29 cellular contexts compared by ENCODE assay signal in the genomic region with DNA sequence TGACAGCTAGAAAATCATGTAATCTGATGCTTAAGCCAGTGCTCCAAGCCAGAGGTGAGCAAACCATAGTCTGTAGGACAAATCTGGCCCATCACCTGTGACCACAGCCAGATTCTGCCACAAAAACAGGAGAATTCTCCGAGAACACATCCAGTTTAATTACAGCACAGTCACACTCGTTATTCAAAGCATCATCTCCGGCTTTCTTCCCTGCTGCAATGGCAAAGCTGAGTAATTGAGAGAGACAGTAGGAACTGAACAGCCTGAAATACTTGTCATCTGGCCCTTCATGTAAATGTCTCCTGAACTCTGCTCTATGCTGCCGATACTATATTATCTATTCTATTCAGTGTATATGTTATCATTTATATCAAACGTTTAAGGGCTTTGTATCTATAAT.
"Had no signal": no experiment of that assay in that cellular context is flagged by ENCODE, and none has a peak within 500 bp of the region (broad histone marks: within the 10 kb centered on the region; RNA-seq: fewer than 3 reads in every experiment).

No MANE protein-coding gene starts in this region.

- H3K27ac Mint-ChIP-seq: activated CD4-positive, alpha-beta memory T cell treated with anti-CD3 and anti-CD28 coated beads, Interleukin-2, amount 10 ng/mL, durations not matched to agents 7 days and 5 days; activated CD4-positive, alpha-beta T cell treated with anti-CD3 and anti-CD28 coated beads, Interleukin-2, amount 10 ng/mL, durations not matched to agents 7 days and 5 days; activated naive CD4-positive, alpha-beta T cell treated with anti-CD3 and anti-CD28 coated beads for 36 hours; activated naive CD4-positive, alpha-beta T cell treated with anti-CD3 and anti-CD28 coated beads, Interleukin-2, amount 50 U/mL, for 24 hours; activated naive CD8-positive, alpha-beta T cell treated with anti-CD3 and anti-CD28 coated beads for 36 hours; activated naive CD8-positive, alpha-beta T cell treated with anti-CD3 and anti-CD28 coated beads, Interleukin-2, amount 50 U/mL, for 24 hours; activated T-helper 1 cell treated with anti-CD3 and anti-CD28 coated beads, Interleukin-12 subunit alpha, Interleukin-12 subunit beta, Interleukin-2, Interleukin-4 antibody, amounts not matched to agents 30 ng/mL and 10 ng/mL and 1 ng/mL, durations not matched to agents 14 hours and 24 hours and 36 hours; activated T-helper 2 cell treated with anti-CD3 and anti-CD28 coated beads, Interferon-gamma antibody, Interleukin-2, Interleukin-4, amounts not matched to agents 10 μg/mL and 5 μg/mL and 100 μg/mL, durations not matched to agents 14 hours and 24 hours and 36 hours; effector memory CD8-positive, alpha-beta T cell; WTC11 had no signal

- H3K27ac ChIP-seq: adrenal gland, body of pancreas, epithelial cell of prostate, esophagus squamous epithelium, VCaP had no signal

- H3K27me3 Mint-ChIP-seq: activated CD4-positive, alpha-beta memory T cell treated with anti-CD3 and anti-CD28 coated beads, Interleukin-2, amount 10 ng/mL, durations not matched to agents 7 days and 5 days; activated CD4-positive, alpha-beta T cell treated with anti-CD3 and anti-CD28 coated beads, Interleukin-2, amount 10 ng/mL, durations not matched to agents 7 days and 5 days had no signal

- H3K36me3 Mint-ChIP-seq: activated naive CD4-positive, alpha-beta T cell treated with anti-CD3 and anti-CD28 coated beads, Interleukin-2, amount 50 U/mL, for 24 hours; activated naive CD8-positive, alpha-beta T cell treated with anti-CD3 and anti-CD28 coated beads for 36 hours; WTC11 had no signal

- H3K9me3 ChIP-seq: adrenal gland, body of pancreas, esophagus squamous epithelium had no signal

- H3K27me3 ChIP-seq: esophagus squamous epithelium had no signal

- H3K9me3 Mint-ChIP-seq: activated CD4-positive, alpha-beta memory T cell treated with anti-CD3 and anti-CD28 coated beads, Interleukin-2, amount 10 ng/mL, durations not matched to agents 7 days and 5 days; activated CD4-positive, alpha-beta T cell treated with anti-CD3 and anti-CD28 coated beads, Interleukin-2, amount 10 ng/mL, durations not matched to agents 7 days and 5 days; activated naive CD4-positive, alpha-beta T cell treated with anti-CD3 and anti-CD28 coated beads for 36 hours; activated naive CD4-positive, alpha-beta T cell treated with anti-CD3 and anti-CD28 coated beads, Interleukin-2, amount 50 U/mL, for 24 hours; activated naive CD8-positive, alpha-beta T cell treated with anti-CD3 and anti-CD28 coated beads for 36 hours; activated naive CD8-positive, alpha-beta T cell treated with anti-CD3 and anti-CD28 coated beads, Interleukin-2, amount 50 U/mL, for 24 hours; activated T-helper 1 cell treated with anti-CD3 and anti-CD28 coated beads, Interleukin-12 subunit alpha, Interleukin-12 subunit beta, Interleukin-2, Interleukin-4 antibody, amounts not matched to agents 30 ng/mL and 10 ng/mL and 1 ng/mL, durations not matched to agents 14 hours and 24 hours and 36 hours; activated T-helper 2 cell treated with anti-CD3 and anti-CD28 coated beads, Interferon-gamma antibody, Interleukin-2, Interleukin-4, amounts not matched to agents 10 μg/mL and 5 μg/mL and 100 μg/mL, durations not matched to agents 14 hours and 24 hours and 36 hours; effector memory CD8-positive, alpha-beta T cell had no signal

- ATAC-seq: activated naive CD8-positive, alpha-beta T cell treated with anti-CD3 and anti-CD28 coated beads, Interleukin-2, amount 50 U/mL, for 24 hours; body of pancreas; effector memory CD8-positive, alpha-beta T cell; WTC11 had no signal

- H3K4me3 ChIP-seq: adrenal gland, body of pancreas, esophagus squamous epithelium had no signal

- H3K4me3 Mint-ChIP-seq: activated CD4-positive, alpha-beta memory T cell treated with anti-CD3 and anti-CD28 coated beads, Interleukin-2, amount 10 ng/mL, durations not matched to agents 7 days and 5 days; activated CD4-positive, alpha-beta T cell treated with anti-CD3 and anti-CD28 coated beads, Interleukin-2, amount 10 ng/mL, durations not matched to agents 7 days and 5 days; activated naive CD4-positive, alpha-beta T cell treated with anti-CD3 and anti-CD28 coated beads for 36 hours; activated naive CD4-positive, alpha-beta T cell treated with anti-CD3 and anti-CD28 coated beads, Interleukin-2, amount 50 U/mL, for 24 hours; activated naive CD8-positive, alpha-beta T cell treated with anti-CD3 and anti-CD28 coated beads for 36 hours; activated naive CD8-positive, alpha-beta T cell treated with anti-CD3 and anti-CD28 coated beads, Interleukin-2, amount 50 U/mL, for 24 hours; activated T-helper 1 cell treated with anti-CD3 and anti-CD28 coated beads, Interleukin-12 subunit alpha, Interleukin-12 subunit beta, Interleukin-2, Interleukin-4 antibody, amounts not matched to agents 30 ng/mL and 10 ng/mL and 1 ng/mL, durations not matched to agents 14 hours and 24 hours and 36 hours; effector memory CD8-positive, alpha-beta T cell; WTC11 had no signal

- FAIRE-seq: colon, frontal cortex had no signal

- H3K4me1 Mint-ChIP-seq: activated CD4-positive, alpha-beta memory T cell treated with anti-CD3 and anti-CD28 coated beads, Interleukin-2, amount 10 ng/mL, durations not matched to agents 7 days and 5 days; activated CD4-positive, alpha-beta T cell treated with anti-CD3 and anti-CD28 coated beads, Interleukin-2, amount 10 ng/mL, durations not matched to agents 7 days and 5 days; activated naive CD4-positive, alpha-beta T cell treated with anti-CD3 and anti-CD28 coated beads, Interleukin-2, amount 50 U/mL, for 24 hours; activated naive CD8-positive, alpha-beta T cell treated with anti-CD3 and anti-CD28 coated beads for 36 hours had no signal

- H3K36me3 ChIP-seq: adrenal gland, esophagus squamous epithelium had no signal

- DNase-seq: activated CD4-positive, alpha-beta memory T cell treated with anti-CD3 and anti-CD28 coated beads, Interleukin-2, amount 10 ng/mL, durations not matched to agents 7 days and 5 days; activated CD4-positive, alpha-beta T cell treated with anti-CD3 and anti-CD28 coated beads for 1 hour; activated CD4-positive, alpha-beta T cell treated with anti-CD3 and anti-CD28 coated beads for 4 hours; activated CD4-positive, alpha-beta T cell treated with anti-CD3 and anti-CD28 coated beads, Interleukin-2, amount 10 ng/mL, durations not matched to agents 7 days and 5 days; activated CD4-positive, alpha-beta T cell treated with anti-CD3 and anti-CD28 coated beads, Interleukin-2, amount 50 U/mL, for 4 hours; activated CD8-positive, alpha-beta memory T cell treated with anti-CD3 and anti-CD28 coated beads, Interleukin-2, amount 50 U/mL, for 48 hours; activated effector memory CD4-positive, alpha-beta T cell treated with anti-CD3 and anti-CD28 coated beads, Interleukin-2, amount 50 U/mL, for 16 hours; activated naive CD4-positive, alpha-beta T cell treated with anti-CD3 and anti-CD28 coated beads for 36 hours; activated naive CD8-positive, alpha-beta T cell treated with anti-CD3 and anti-CD28 coated beads for 36 hours; activated naive CD8-positive, alpha-beta T cell treated with anti-CD3 and anti-CD28 coated beads, Interleukin-2, amount 50 U/mL, for 24 hours; activated T-cell treated with anti-CD3 and anti-CD28 coated beads, Interleukin-2, amount 50 U/mL, for 48 hours; amygdala; aorta; body of pancreas; caudate nucleus; effector CD4-positive, alpha-beta T cell; effector memory CD8-positive, alpha-beta T cell; esophagus squamous epithelium; head of caudate nucleus; T-helper 2 cell had no signal

- H3K4me1 ChIP-seq: adrenal gland, body of pancreas had no signal
